In the genomic region with DNA sequence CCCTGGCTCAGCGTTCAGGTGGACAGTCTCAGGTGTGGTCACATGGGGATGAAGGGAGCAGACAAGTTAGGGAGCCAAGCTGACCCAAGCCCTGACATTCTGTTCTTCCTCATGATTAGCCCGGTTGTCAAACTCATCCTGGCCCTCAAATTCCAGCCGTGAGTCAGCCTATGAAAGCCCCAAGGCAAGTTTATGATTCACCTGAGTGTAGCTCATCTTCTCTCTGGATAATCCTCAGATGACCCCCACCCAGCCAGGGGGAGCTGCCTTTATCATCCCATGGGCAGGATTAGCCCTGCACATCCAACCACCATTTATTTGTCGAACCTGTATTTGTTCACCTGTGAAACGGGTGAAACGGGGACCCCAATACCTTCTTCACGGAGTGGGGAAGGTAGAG, we compare ENCODE assay signal across 24 cellular contexts.
"Had no signal": no experiment of that assay in that cellular context is flagged by ENCODE, and none has a peak within 500 bp of the region (broad histone marks: within the 10 kb centered on the region; RNA-seq: fewer than 3 reads in every experiment).

No MANE protein-coding gene starts in this region.

- H3K4me1 ChIP-seq: ascending aorta, body of pancreas had no signal

- H3K9ac ChIP-seq: KMS-11 had no signal

- DNase-seq: activated CD4-positive, alpha-beta memory T cell treated with anti-CD3 and anti-CD28 coated beads for 36 hours; activated CD4-positive, alpha-beta T cell treated with anti-CD3 and anti-CD28 coated beads, Interleukin-2, amount 10 ng/mL, durations not matched to agents 7 days and 5 days; activated CD4-positive, CD25-positive, alpha-beta regulatory T cell treated with anti-CD3 and anti-CD28 coated beads, Interleukin-2, amount 50 U/mL, for 72 hours; activated CD8-positive, alpha-beta memory T cell treated with anti-CD3 and anti-CD28 coated beads for 24 hours; activated effector memory CD4-positive, alpha-beta T cell treated with anti-CD3 and anti-CD28 coated beads, Interleukin-2, amount 50 U/mL, for 16 hours; activated naive CD4-positive, alpha-beta T cell treated with Interleukin-2 at 50 U/mL for 16 hours; activated naive CD8-positive, alpha-beta T cell treated with anti-CD3 and anti-CD28 coated beads, Interleukin-2, amount 50 U/mL, for 24 hours; activated T-cell treated with anti-CD3 and anti-CD28 coated beads, Interleukin-2, amount 50 U/mL, for 4 hours; amniotic stem cell; body of pancreas; MM.1S; NCI-H1105; NCI-H1436; NCI-H1694 treated with DMSO at 0.1 percent for 48 hours; NCI-H2029 treated with DMSO at 0.1 percent for 48 hours; NCI-H510A treated with DMSO at 0.1 percent for 48 hours; SIG-M5; T-helper 17 cell; T-helper 9 cell had no signal

- H3K4me3 ChIP-seq: ascending aorta, body of pancreas, cardiac muscle cell had no signal

- H3K36me3 ChIP-seq: ascending aorta, cardiac muscle cell had no signal

- H3K9me3 ChIP-seq: ascending aorta, body of pancreas had no signal

- H3K27ac ChIP-seq: ascending aorta, body of pancreas, cardiac muscle cell, KMS-11 had no signal

- H3K4me2 ChIP-seq: KMS-11 had no signal

- H3K9me3 Mint-ChIP-seq: activated CD4-positive, alpha-beta T cell treated with anti-CD3 and anti-CD28 coated beads, Interleukin-2, amount 10 ng/mL, durations not matched to agents 7 days and 5 days; activated naive CD8-positive, alpha-beta T cell treated with anti-CD3 and anti-CD28 coated beads, Interleukin-2, amount 50 U/mL, for 24 hours; activated T-cell treated with anti-CD3 and anti-CD28 coated beads, Interleukin-2, amount 50 U/mL, for 4 hours had no signal

- H3K4me1 Mint-ChIP-seq: activated CD4-positive, alpha-beta T cell treated with anti-CD3 and anti-CD28 coated beads, Interleukin-2, amount 10 ng/mL, durations not matched to agents 7 days and 5 days; activated naive CD8-positive, alpha-beta T cell treated with anti-CD3 and anti-CD28 coated beads, Interleukin-2, amount 50 U/mL, for 24 hours; T-helper 17 cell had no signal

- H3K27ac Mint-ChIP-seq: activated CD4-positive, alpha-beta memory T cell treated with anti-CD3 and anti-CD28 coated beads for 36 hours; activated CD4-positive, alpha-beta T cell treated with anti-CD3 and anti-CD28 coated beads, Interleukin-2, amount 10 ng/mL, durations not matched to agents 7 days and 5 days; activated naive CD4-positive, alpha-beta T cell treated with anti-CD3 and anti-CD28 coated beads, Interleukin-2, amount 50 U/mL, for 72 hours; activated naive CD8-positive, alpha-beta T cell treated with anti-CD3 and anti-CD28 coated beads, Interleukin-2, amount 50 U/mL, for 24 hours; T-helper 17 cell; WTC11 had no signal

- H3K4me3 Mint-ChIP-seq: activated CD4-positive, alpha-beta memory T cell treated with anti-CD3 and anti-CD28 coated beads for 36 hours; activated CD4-positive, alpha-beta T cell treated with anti-CD3 and anti-CD28 coated beads, Interleukin-2, amount 10 ng/mL, durations not matched to agents 7 days and 5 days; activated naive CD8-positive, alpha-beta T cell treated with anti-CD3 and anti-CD28 coated beads, Interleukin-2, amount 50 U/mL, for 24 hours; activated T-cell treated with anti-CD3 and anti-CD28 coated beads, Interleukin-2, amount 50 U/mL, for 4 hours; T-helper 17 cell; WTC11 had no signal

- H3K27me3 ChIP-seq: ascending aorta, body of pancreas, cardiac muscle cell had no signal

- H3K36me3 Mint-ChIP-seq: activated CD4-positive, alpha-beta memory T cell treated with anti-CD3 and anti-CD28 coated beads for 36 hours; activated naive CD4-positive, alpha-beta T cell treated with anti-CD3 and anti-CD28 coated beads, Interleukin-2, amount 50 U/mL, for 72 hours had no signal
